In genomic region chr7:70693690-70694356, GRCh38 we compare ENCODE assay signal across 8 cellular contexts.
DNase-seq lines count a peak whose midpoint lies in the region; ATAC-seq and TF ChIP-seq lines count a peak whose summit lies in the region.

No MANE protein-coding gene starts in this region.

- H3K4me3 ChIP-seq in Loucy (ENCODE audit: low read length, poor library complexity, severe bottlenecking) (peak overlapping the region; percentile 79), brain microvascular endothelial cell (ENCODE audit: low read depth, low read length) (peak overlapping the region; percentile 81)

- no peak overlapping the region for H3K27ac ChIP-seq in brain microvascular endothelial cell

- peaks cover 42% of the 10 kb centered on the region for H3K79me2 ChIP-seq in Loucy (ENCODE audit: insufficient read depth, low read length)

- H3F3A ChIP-seq in Loucy (ENCODE audit: low read depth) = peaks cover 7% of the 10 kb centered on the region; the same call in 1 of the 2 replicates

- H3K27me3 ChIP-seq in Loucy (ENCODE audit: insufficient read depth, low read length, poor library complexity, severe bottlenecking) = peaks cover 5% of the 10 kb centered on the region
- H3K27me3 ChIP-seq in brain microvascular endothelial cell (replicated peaks) = no peaks in the 10 kb centered on the region

- H3K9me3 ChIP-seq in Loucy (ENCODE audit: insufficient read depth, low read depth, low read length) = no peaks in the 10 kb centered on the region

- in situ Hi-C loops in brain microvascular endothelial cell (cut with HindIII; ENCODE audit: low pct_ligation_motif_present, low sequenced_read_pairs) = no loop called here

- no peaks in the 10 kb centered on the region for H3K9me2 ChIP-seq in Loucy (replicated peaks; ENCODE audit: low read depth, low read length)

- TF ChIP-seq CTCF in Loucy (conservative IDR thresholded peaks at IDR 0.05; ENCODE audit: low read length) (no peak), brain microvascular endothelial cell (IDR thresholded peaks at IDR 0.05; ENCODE audit: low read depth, low read length, missing control alignments) (peak; percentile 37)

- peak overlapping the region; percentile 60 for H3K4me2 ChIP-seq in Loucy (ENCODE audit: low read depth, low read length, poor library complexity, severe bottlenecking)

- DNase-seq in DMS153 (lab: John Stamatoyannopoulos, UW) (peak; percentile 49), T-helper 1 cell (peak; percentile 25 to 72 (median 52)), brain microvascular endothelial cell (peak; percentile 10), iPS-NIHi7 (ENCODE audit: extremely low spot score) (peak; percentile 84), inferior parietal cortex (ENCODE audit: extremely low spot score) (no peak)
- peak; percentile 57 for DNase-seq in stimulated activated CD4-positive, alpha-beta T cell treated with anti-CD3 and anti-CD28 coated beads, Interleukin-15, amount 100 ng/mL, for 24 hours

- H4K20me1 ChIP-seq in Loucy (ENCODE audit: insufficient read depth, low read length, poor library complexity, severe bottlenecking) = peaks cover 40% of the 10 kb centered on the region

- peak overlapping the region; percentile 23 for H3K9ac ChIP-seq in Loucy (ENCODE audit: low read depth, low read length, poor library complexity, severe bottlenecking)

- peak; percentile 61 for ATAC-seq in GM21526 (IDR thresholded peaks at IDR 0.05; ENCODE audit: low FRiP score, unreplicated experiment)

- H3K4me1 ChIP-seq in Loucy (ENCODE audit: insufficient read depth, low read length, poor library complexity, severe bottlenecking) = peaks cover 39% of the 10 kb centered on the region

- H2AFZ ChIP-seq in Loucy (ENCODE audit: low read length) = peak overlapping the region; percentile 55; the same call in 1 of the 2 replicates

- peaks cover under 1% of the 10 kb centered on the region; the same call in 1 of the 2 replicates for H3K36me3 ChIP-seq in Loucy (ENCODE audit: insufficient read depth, low read length)
- no peaks in the 10 kb centered on the region for H3K36me3 ChIP-seq in brain microvascular endothelial cell (replicated peaks)
